In the genomic region with DNA sequence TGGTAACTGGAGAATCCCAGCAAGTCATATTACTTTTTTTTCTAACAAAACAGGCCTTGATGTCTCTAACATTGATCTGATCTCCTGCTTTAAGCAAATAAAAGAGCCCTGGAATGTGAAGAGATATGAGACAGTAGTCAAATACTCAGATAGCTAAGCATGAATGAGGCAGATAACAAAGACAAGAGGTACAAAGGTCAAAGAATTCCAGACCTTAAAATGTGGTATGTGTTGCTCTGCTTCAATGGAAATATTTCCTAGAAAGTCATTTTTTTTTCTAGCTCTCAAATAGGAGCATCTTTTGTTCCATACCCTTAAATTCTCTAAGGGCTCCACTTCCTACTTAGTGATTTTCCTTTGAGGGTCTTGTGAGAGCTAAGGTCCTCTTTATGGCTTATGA, we compare ENCODE assay signal across 1 cellular context.
A peak's percentile ranks its signal among the peaks of the same experiment; 100 is the strongest.
TF ChIP-seq lines count a peak whose summit lies in the region.

No MANE protein-coding gene starts in this region.

TF ChIP-seq in HepG2, 621 proteins besides CTCF, POLR2A, EP300 and RAD21 (continued from another document):
- TF ChIP-seq, protein P1, sequence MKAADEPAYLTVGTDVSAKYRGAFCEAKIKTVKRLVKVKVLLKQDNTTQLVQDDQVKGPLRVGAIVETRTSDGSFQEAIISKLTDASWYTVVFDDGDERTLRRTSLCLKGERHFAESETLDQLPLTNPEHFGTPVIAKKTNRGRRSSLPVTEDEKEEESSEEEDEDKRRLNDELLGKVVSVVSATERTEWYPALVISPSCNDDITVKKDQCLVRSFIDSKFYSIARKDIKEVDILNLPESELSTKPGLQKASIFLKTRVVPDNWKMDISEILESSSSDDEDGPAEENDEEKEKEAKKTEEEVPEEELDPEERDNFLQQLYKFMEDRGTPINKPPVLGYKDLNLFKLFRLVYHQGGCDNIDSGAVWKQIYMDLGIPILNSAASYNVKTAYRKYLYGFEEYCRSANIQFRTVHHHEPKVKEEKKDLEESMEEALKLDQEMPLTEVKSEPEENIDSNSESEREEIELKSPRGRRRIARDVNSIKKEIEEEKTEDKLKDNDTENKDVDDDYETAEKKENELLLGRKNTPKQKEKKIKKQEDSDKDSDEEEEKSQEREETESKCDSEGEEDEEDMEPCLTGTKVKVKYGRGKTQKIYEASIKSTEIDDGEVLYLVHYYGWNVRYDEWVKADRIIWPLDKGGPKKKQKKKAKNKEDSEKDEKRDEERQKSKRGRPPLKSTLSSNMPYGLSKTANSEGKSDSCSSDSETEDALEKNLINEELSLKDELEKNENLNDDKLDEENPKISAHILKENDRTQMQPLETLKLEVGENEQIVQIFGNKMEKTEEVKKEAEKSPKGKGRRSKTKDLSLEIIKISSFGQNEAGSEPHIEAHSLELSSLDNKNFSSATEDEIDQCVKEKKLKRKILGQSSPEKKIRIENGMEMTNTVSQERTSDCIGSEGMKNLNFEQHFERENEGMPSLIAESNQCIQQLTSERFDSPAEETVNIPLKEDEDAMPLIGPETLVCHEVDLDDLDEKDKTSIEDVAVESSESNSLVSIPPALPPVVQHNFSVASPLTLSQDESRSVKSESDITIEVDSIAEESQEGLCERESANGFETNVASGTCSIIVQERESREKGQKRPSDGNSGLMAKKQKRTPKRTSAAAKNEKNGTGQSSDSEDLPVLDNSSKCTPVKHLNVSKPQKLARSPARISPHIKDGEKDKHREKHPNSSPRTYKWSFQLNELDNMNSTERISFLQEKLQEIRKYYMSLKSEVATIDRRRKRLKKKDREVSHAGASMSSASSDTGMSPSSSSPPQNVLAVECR (CRISPR knock-in tag; IDR thresholded peaks at IDR 0.05; ENCODE audit: borderline replicate concordance): no peak
- TF ChIP-seq HDAC6 (IDR thresholded peaks at IDR 0.05; ENCODE audit: low read depth, low read length) (no peak), ZFP62 (CRISPR knock-in tag; IDR thresholded peaks at IDR 0.05) (no peak), JUND (CRISPR knock-in tag; IDR thresholded peaks at IDR 0.05) (no peak), ZNF678 (CRISPR knock-in tag; IDR thresholded peaks at IDR 0.05) (no peak), ZNF598 (CRISPR knock-in tag; IDR thresholded peaks at IDR 0.05; ENCODE audit: borderline replicate concordance) (no peak), HMG20A (CRISPR knock-in tag; IDR thresholded peaks at IDR 0.05; ENCODE audit: borderline replicate concordance) (peak; percentile 67), ZNF761 (CRISPR knock-in tag; conservative IDR thresholded peaks at IDR 0.05) (no peak), PITX1 (CRISPR knock-in tag; IDR thresholded peaks at IDR 0.05) (no peak), ZNF605 (CRISPR knock-in tag; IDR thresholded peaks at IDR 0.05) (no peak), ZNF451 (CRISPR knock-in tag; IDR thresholded peaks at IDR 0.05) (no peak), STAG1 (CRISPR knock-in tag; IDR thresholded peaks at IDR 0.05) (no peak), NCOA2 (CRISPR knock-in tag; IDR thresholded peaks at IDR 0.05) (peak; percentile 62), SKI (IDR thresholded peaks at IDR 0.05; ENCODE audit: partially characterized antibody) (peak; percentile 90), FOXA3 (CRISPR knock-in tag; IDR thresholded peaks at IDR 0.05) (peak; percentile 48; the same call in 1 of the 2 replicates), BRD4 (CRISPR knock-in tag; IDR thresholded peaks at IDR 0.05) (no peak), HHEX (CRISPR knock-in tag; IDR thresholded peaks at IDR 0.05) (peak; percentile 88), ZNF879 (CRISPR knock-in tag; IDR thresholded peaks at IDR 0.05) (no peak), NFIC (IDR thresholded peaks at IDR 0.05; ENCODE audit: low read length) (peak; percentile 44; the same call in 1 of the 2 replicates)
- TF ChIP-seq, protein P2, sequence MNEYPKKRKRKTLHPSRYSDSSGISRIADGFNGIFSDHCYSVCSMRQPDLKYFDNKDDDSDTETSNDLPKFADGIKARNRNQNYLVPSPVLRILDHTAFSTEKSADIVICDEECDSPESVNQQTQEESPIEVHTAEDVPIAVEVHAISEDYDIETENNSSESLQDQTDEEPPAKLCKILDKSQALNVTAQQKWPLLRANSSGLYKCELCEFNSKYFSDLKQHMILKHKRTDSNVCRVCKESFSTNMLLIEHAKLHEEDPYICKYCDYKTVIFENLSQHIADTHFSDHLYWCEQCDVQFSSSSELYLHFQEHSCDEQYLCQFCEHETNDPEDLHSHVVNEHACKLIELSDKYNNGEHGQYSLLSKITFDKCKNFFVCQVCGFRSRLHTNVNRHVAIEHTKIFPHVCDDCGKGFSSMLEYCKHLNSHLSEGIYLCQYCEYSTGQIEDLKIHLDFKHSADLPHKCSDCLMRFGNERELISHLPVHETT (CRISPR knock-in tag; conservative IDR thresholded peaks at IDR 0.05): no peak
- TF ChIP-seq, protein P3, sequence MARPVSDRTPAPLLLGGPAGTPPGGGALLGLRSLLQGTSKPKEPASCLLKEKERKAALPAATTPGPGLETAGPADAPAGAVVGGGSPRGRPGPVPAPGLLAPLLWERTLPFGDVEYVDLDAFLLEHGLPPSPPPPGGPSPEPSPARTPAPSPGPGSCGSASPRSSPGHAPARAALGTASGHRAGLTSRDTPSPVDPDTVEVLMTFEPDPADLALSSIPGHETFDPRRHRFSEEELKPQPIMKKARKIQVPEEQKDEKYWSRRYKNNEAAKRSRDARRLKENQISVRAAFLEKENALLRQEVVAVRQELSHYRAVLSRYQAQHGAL (CRISPR knock-in tag; IDR thresholded peaks at IDR 0.05; ENCODE audit: not compliant biosample characterization): no peak
- TF ChIP-seq, protein P4, sequence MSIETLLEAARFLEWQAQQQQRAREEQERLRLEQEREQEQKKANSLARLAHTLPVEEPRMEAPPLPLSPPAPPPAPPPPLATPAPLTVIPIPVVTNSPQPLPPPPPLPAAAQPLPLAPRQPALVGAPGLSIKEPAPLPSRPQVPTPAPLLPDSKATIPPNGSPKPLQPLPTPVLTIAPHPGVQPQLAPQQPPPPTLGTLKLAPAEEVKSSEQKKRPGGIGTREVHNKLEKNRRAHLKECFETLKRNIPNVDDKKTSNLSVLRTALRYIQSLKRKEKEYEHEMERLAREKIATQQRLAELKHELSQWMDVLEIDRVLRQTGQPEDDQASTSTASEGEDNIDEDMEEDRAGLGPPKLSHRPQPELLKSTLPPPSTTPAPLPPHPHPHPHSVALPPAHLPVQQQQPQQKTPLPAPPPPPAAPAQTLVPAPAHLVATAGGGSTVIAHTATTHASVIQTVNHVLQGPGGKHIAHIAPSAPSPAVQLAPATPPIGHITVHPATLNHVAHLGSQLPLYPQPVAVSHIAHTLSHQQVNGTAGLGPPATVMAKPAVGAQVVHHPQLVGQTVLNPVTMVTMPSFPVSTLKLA (IDR thresholded peaks at IDR 0.05): no peak
- TF ChIP-seq, protein P5, sequence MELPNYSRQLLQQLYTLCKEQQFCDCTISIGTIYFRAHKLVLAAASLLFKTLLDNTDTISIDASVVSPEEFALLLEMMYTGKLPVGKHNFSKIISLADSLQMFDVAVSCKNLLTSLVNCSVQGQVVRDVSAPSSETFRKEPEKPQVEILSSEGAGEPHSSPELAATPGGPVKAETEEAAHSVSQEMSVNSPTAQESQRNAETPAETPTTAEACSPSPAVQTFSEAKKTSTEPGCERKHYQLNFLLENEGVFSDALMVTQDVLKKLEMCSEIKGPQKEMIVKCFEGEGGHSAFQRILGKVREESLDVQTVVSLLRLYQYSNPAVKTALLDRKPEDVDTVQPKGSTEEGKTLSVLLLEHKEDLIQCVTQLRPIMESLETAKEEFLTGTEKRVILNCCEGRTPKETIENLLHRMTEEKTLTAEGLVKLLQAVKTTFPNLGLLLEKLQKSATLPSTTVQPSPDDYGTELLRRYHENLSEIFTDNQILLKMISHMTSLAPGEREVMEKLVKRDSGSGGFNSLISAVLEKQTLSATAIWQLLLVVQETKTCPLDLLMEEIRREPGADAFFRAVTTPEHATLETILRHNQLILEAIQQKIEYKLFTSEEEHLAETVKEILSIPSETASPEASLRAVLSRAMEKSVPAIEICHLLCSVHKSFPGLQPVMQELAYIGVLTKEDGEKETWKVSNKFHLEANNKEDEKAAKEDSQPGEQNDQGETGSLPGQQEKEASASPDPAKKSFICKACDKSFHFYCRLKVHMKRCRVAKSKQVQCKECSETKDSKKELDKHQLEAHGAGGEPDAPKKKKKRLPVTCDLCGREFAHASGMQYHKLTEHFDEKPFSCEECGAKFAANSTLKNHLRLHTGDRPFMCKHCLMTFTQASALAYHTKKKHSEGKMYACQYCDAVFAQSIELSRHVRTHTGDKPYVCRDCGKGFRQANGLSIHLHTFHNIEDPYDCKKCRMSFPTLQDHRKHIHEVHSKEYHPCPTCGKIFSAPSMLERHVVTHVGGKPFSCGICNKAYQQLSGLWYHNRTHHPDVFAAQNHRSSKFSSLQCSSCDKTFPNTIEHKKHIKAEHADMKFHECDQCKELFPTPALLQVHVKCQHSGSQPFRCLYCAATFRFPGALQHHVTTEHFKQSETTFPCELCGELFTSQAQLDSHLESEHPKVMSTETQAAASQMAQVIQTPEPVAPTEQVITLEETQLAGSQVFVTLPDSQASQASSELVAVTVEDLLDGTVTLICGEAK (IDR thresholded peaks at IDR 0.05): no peak
- TF ChIP-seq, protein P5 (CRISPR knock-in tag; IDR thresholded peaks at IDR 0.05): no peak
- TF ChIP-seq, protein P6, sequence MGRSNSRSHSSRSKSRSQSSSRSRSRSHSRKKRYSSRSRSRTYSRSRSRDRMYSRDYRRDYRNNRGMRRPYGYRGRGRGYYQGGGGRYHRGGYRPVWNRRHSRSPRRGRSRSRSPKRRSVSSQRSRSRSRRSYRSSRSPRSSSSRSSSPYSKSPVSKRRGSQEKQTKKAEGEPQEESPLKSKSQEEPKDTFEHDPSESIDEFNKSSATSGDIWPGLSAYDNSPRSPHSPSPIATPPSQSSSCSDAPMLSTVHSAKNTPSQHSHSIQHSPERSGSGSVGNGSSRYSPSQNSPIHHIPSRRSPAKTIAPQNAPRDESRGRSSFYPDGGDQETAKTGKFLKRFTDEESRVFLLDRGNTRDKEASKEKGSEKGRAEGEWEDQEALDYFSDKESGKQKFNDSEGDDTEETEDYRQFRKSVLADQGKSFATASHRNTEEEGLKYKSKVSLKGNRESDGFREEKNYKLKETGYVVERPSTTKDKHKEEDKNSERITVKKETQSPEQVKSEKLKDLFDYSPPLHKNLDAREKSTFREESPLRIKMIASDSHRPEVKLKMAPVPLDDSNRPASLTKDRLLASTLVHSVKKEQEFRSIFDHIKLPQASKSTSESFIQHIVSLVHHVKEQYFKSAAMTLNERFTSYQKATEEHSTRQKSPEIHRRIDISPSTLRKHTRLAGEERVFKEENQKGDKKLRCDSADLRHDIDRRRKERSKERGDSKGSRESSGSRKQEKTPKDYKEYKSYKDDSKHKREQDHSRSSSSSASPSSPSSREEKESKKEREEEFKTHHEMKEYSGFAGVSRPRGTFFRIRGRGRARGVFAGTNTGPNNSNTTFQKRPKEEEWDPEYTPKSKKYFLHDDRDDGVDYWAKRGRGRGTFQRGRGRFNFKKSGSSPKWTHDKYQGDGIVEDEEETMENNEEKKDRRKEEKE (IDR thresholded peaks at IDR 0.05): no peak
- TF ChIP-seq, protein P7, sequence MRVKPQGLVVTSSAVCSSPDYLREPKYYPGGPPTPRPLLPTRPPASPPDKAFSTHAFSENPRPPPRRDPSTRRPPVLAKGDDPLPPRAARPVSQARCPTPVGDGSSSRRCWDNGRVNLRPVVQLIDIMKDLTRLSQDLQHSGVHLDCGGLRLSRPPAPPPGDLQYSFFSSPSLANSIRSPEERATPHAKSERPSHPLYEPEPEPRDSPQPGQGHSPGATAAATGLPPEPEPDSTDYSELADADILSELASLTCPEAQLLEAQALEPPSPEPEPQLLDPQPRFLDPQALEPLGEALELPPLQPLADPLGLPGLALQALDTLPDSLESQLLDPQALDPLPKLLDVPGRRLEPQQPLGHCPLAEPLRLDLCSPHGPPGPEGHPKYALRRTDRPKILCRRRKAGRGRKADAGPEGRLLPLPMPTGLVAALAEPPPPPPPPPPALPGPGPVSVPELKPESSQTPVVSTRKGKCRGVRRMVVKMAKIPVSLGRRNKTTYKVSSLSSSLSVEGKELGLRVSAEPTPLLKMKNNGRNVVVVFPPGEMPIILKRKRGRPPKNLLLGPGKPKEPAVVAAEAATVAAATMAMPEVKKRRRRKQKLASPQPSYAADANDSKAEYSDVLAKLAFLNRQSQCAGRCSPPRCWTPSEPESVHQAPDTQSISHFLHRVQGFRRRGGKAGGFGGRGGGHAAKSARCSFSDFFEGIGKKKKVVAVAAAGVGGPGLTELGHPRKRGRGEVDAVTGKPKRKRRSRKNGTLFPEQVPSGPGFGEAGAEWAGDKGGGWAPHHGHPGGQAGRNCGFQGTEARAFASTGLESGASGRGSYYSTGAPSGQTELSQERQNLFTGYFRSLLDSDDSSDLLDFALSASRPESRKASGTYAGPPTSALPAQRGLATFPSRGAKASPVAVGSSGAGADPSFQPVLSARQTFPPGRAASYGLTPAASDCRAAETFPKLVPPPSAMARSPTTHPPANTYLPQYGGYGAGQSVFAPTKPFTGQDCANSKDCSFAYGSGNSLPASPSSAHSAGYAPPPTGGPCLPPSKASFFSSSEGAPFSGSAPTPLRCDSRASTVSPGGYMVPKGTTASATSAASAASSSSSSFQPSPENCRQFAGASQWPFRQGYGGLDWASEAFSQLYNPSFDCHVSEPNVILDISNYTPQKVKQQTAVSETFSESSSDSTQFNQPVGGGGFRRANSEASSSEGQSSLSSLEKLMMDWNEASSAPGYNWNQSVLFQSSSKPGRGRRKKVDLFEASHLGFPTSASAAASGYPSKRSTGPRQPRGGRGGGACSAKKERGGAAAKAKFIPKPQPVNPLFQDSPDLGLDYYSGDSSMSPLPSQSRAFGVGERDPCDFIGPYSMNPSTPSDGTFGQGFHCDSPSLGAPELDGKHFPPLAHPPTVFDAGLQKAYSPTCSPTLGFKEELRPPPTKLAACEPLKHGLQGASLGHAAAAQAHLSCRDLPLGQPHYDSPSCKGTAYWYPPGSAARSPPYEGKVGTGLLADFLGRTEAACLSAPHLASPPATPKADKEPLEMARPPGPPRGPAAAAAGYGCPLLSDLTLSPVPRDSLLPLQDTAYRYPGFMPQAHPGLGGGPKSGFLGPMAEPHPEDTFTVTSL (CRISPR knock-in tag; IDR thresholded peaks at IDR 0.05; ENCODE audit: borderline replicate concordance): no peak; the same call in 1 of the 2 replicates
